7 cellular contexts compared by ENCODE assay signal in the genomic region with DNA sequence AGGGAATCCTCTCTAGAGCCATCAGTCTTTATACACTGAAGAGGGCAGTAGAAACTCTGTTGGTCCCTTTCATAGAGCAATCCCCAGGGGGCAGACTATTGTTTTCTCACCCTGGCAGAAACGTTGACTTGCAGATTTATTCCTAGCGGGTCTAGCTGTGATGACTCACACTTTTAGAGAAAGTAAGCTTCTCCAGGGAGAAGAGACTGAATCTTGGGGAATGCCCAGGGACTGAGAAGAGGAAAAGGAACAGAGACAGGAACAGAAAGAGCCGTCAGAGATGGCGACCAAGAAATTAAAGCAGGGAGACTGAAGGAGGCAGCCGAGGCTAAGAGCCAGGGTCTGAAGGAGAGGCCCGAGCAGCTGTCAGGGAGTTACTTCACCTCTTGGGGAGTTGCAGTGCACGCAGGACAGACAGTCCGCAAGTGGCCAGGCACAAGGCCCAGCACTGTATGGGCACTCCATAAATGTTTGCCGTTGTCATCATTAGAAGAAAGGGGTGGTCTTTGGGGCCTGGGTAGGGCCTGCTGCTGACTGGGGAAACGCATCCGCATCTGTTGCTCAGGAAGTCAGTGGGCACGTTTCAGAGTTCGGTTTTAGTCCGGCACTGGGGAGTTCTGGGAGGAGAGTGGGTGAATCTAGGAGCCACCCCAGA. TPM values are rescaled to one million over a fixed set of nuclear protein-coding genes. Genes with fewer than 3 reads are reported as not detected.
DNase-seq lines count a peak whose midpoint lies in the region; FAIRE-seq lines count a peak whose summit lies in the region.

No MANE protein-coding gene starts in this region.

- H3K27ac ChIP-seq in thymus (ENCODE audit: low read depth): peak overlapping the region; percentile 11

- H3K4me1 Mint-ChIP-seq in activated CD4-positive, alpha-beta T cell treated with anti-CD3 and anti-CD28 coated beads, Interleukin-2, amount 10 ng/mL, durations not matched to agents 7 days and 5 days: peaks cover 39% of the 10 kb centered on the region

- H3K27me3 ChIP-seq in thymus (ENCODE audit: control insufficient read depth, insufficient read depth): no peaks in the 10 kb centered on the region

- no peaks in the 10 kb centered on the region for H3K9me3 Mint-ChIP-seq in activated CD4-positive, alpha-beta T cell treated with anti-CD3 and anti-CD28 coated beads, Interleukin-2, amount 10 ng/mL, durations not matched to agents 7 days and 5 days

- 8% methylated on average over 14 of the region's 14 CpGs for WGBS in thymus

- peaks cover 11% of the 10 kb centered on the region for H3K4me1 ChIP-seq in thymus (ENCODE audit: control insufficient read depth, insufficient read depth, low read length)

- H3K27ac Mint-ChIP-seq in activated CD4-positive, alpha-beta T cell treated with anti-CD3 and anti-CD28 coated beads, Interleukin-2, amount 10 ng/mL, durations not matched to agents 7 days and 5 days: peak overlapping the region; percentile 88

- H3K4me3 ChIP-seq in thymus (ENCODE audit: low read length): no peak overlapping the region

- DNase-seq in GDM1 (lab: John Stamatoyannopoulos, UW): peak; percentile 55
- peak; percentile 95 for DNase-seq in H4 (ENCODE audit: low spot score)
- peak; percentile 35 to 66 for DNase-seq in NCI-H1930 (lab: John Stamatoyannopoulos, UW)
- peak; percentile 49 for DNase-seq in activated CD4-positive, alpha-beta T cell treated with anti-CD3 and anti-CD28 coated beads, Interleukin-2, amount 10 ng/mL, durations not matched to agents 7 days and 5 days
- peak; percentile 88 for DNase-seq in medulla oblongata (ENCODE audit: extremely low spot score)

- H3K4me3 Mint-ChIP-seq in activated CD4-positive, alpha-beta T cell treated with anti-CD3 and anti-CD28 coated beads, Interleukin-2, amount 10 ng/mL, durations not matched to agents 7 days and 5 days: peak overlapping the region; percentile 37

- H3K36me3 Mint-ChIP-seq in activated CD4-positive, alpha-beta T cell treated with anti-CD3 and anti-CD28 coated beads, Interleukin-2, amount 10 ng/mL, durations not matched to agents 7 days and 5 days (ENCODE audit: low read depth): peaks cover 16% of the 10 kb centered on the region

- FAIRE-seq in endometrium (lab: Jason Lieb, UNC): peak; percentile 66

- H3K36me3 ChIP-seq in thymus (ENCODE audit: control insufficient read depth, insufficient read depth): peaks cover 13% of the 10 kb centered on the region

- H3K9me3 ChIP-seq in thymus (ENCODE audit: control insufficient read depth): no peaks in the 10 kb centered on the region

- CTCF ChIA-PET in activated CD4-positive, alpha-beta T cell treated with anti-CD3 and anti-CD28 coated beads, Interleukin-2, amount 10 ng/mL, durations not matched to agents 7 days and 5 days (lab: Charles Lee): interaction anchor here (1.3 to 2.3 kb wide), 6 partner anchors 10 to 215 kb away, joined by 3 to 14 read pairs (median 4); no protein-coding TSS in a partner anchor

- POLR2A ChIA-PET in activated CD4-positive, alpha-beta T cell treated with anti-CD3 and anti-CD28 coated beads, Interleukin-2, amount 10 ng/mL, durations not matched to agents 7 days and 5 days (lab: Charles Lee): no interaction called here

- peaks cover 3% of the 10 kb centered on the region for H3K27me3 Mint-ChIP-seq in activated CD4-positive, alpha-beta T cell treated with anti-CD3 and anti-CD28 coated beads, Interleukin-2, amount 10 ng/mL, durations not matched to agents 7 days and 5 days

RNA-seq across cellular contexts. Expression of gene PLEKHG6, which starts 13.0 kb away (rescaled TPM):
- 0.10 TPM in 1 of 2 replicates, not detected in the other for total RNA-seq in H4 (2014; rRNA removed; shearing (Covaris generic))
- not detected for total RNA-seq in activated CD4-positive, alpha-beta T cell treated with anti-CD3 and anti-CD28 coated beads, Interleukin-2, amount 10 ng/mL, durations not matched to agents 7 days and 5 days
- 7.5 TPM for polyA plus RNA-seq in thymus

RNA-seq across cellular contexts. Expression of gene TNFRSF1A, which starts 18.4 kb away (rescaled TPM):
- total RNA-seq in H4 (2014; rRNA removed; shearing (Covaris generic)): 320 and 327 TPM in 2 replicates
- 10 to 100 TPM; 59.3 to 64.4 TPM for total RNA-seq in activated CD4-positive, alpha-beta T cell treated with anti-CD3 and anti-CD28 coated beads, Interleukin-2, amount 10 ng/mL, durations not matched to agents 7 days and 5 days
- polyA plus RNA-seq in thymus: 61.6 TPM

RNA-seq across cellular contexts. Expression of gene SCNN1A, which starts 51.9 kb away (rescaled TPM):
- total RNA-seq in H4 (2014; rRNA removed; shearing (Covaris generic)): 1.7 and 2.1 TPM in 2 replicates
- under 1 TPM; 0.54 to 0.67 TPM for total RNA-seq in activated CD4-positive, alpha-beta T cell treated with anti-CD3 and anti-CD28 coated beads, Interleukin-2, amount 10 ng/mL, durations not matched to agents 7 days and 5 days
- 28.9 TPM for polyA plus RNA-seq in thymus
